14 cellular contexts compared by ENCODE assay signal in the genomic region with DNA sequence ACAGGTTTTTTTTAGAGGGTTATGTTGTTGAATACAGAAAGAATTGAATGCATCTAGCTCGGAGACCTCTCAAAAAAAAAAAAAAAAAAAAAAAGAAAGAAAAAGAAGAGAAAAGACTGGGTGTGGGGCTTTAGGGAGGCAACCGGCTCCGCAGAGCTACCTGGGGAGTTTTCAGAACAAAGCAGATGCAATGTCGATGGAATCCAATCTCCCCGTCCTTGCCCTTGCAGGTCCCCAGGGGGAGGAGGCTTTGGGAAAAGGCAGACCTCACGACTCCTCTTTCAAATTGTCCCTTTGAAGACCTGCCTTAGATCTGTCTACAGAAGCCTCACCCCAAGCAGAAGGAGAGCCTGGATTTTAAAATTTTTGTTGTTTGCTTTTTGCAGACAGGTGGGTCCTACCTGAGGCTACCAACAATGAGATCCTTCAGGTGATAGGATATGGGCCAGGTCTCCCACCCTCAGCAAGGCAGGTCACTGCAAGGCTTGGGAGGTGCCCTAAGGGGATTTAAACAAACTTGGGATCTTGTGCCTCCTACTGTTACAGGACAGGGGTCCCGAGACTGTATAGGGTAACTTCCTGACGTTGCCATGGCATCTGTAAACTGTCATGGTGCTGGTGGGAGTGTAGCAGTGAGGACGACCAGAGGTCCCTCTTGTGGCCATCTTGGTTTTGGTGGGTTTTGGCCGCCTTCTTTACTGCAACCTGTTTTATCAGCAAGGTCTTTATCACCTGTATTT.
DNase-seq lines count a peak whose midpoint lies in the region; ATAC-seq and TF ChIP-seq lines count a peak whose summit lies in the region.
"Had no signal": no experiment of that assay in that cellular context is flagged by ENCODE, and none has a peak within 500 bp of the region (broad histone marks: within the 10 kb centered on the region; RNA-seq: fewer than 3 reads in every experiment).

No MANE protein-coding gene starts in this region.

- in situ Hi-C loops in SK-MEL-5 (cut with HindIII; ENCODE audit: low pct_unique_long_range_greater_than_20kb, low sequenced_read_pairs): no loop called here

- H2BK12ac ChIP-seq in trophoblast cell (ENCODE audit: low read length): no peak overlapping the region

- intact Hi-C loops in activated naive CD4-positive, alpha-beta T cell treated with anti-CD3 and anti-CD28 coated beads for 36 hours (cut with micrococcal nuclease): loop anchor here (2.0 kb wide), 1 partner anchor 138 kb away; no protein-coding TSS in a partner anchor
- intact Hi-C loops in uterus (cut with DNase I; ENCODE audit: low total_unique reads): no loop called here

- H3K9ac ChIP-seq in trophoblast cell (ENCODE audit: low read length): no peak overlapping the region

- H3K4me2 ChIP-seq in trophoblast cell (ENCODE audit: low read length): peak overlapping the region; percentile 65

- no peak overlapping the region for H2AFZ ChIP-seq in trophoblast cell (ENCODE audit: insufficient read depth, low read length, poor library complexity)

- H4K12ac ChIP-seq in trophoblast cell (ENCODE audit: low read depth, low read length): no peak overlapping the region

- H3K27me3 ChIP-seq in trophoblast cell (ENCODE audit: insufficient read depth, low read length) (no peaks in the 10 kb centered on the region), uterus (peaks cover 0 to 2% of the 10 kb centered on the region in 2 donors)
- H3K27me3 ChIP-seq: right atrium auricular region had no signal

- no peak overlapping the region for H3K23ac ChIP-seq in trophoblast cell (ENCODE audit: low read length)

- no peak for TF ChIP-seq CTCF in endothelial cell (IDR thresholded peaks at IDR 0.05; ENCODE audit: unreplicated experiment)
- no peak for TF ChIP-seq CTCF in uterus (IDR thresholded peaks at IDR 0.05)

- DNase-seq in activated naive CD4-positive, alpha-beta T cell treated with anti-CD3 and anti-CD28 coated beads for 36 hours: peak; percentile 22
- no peak for DNase-seq in activated naive CD4-positive, alpha-beta T cell treated with anti-CD3 and anti-CD28 coated beads, Interleukin-2, amount 50 U/mL, for 72 hours (ENCODE audit: low spot score in 2 of 2)
- peak; percentile 13 for DNase-seq in SK-MEL-5 (ENCODE audit: low read depth, low spot score)
- DNase-seq in endothelial cell (ENCODE audit: low spot score): peak; percentile 26
- DNase-seq in trophoblast cell: no peak
- DNase-seq in midbrain (lab: John Stamatoyannopoulos, UW): no peak
- no peak for DNase-seq in uterus
- DNase-seq in SW 1271 (lab: John Stamatoyannopoulos, UW): no peak
- DNase-seq: DMS153; RPMI8226; stimulated activated CD4-positive, alpha-beta T cell treated with anti-CD3 and anti-CD28 coated beads, Interleukin-4, amount 100 ng/mL, for 24 hours; stimulated activated naive CD4-positive, alpha-beta T cell treated with Interleukin-2 at 50 U/mL for 16 hours; T-helper 17 cell had no signal

- no CpG with 5 or more reads among the region's 10 CpGs for WGBS in trophoblast cell (ENCODE audit: extremely low coverage, insufficient coverage, insufficient read length)

- no peaks in the 10 kb centered on the region for H3K36me3 ChIP-seq in trophoblast cell (ENCODE audit: control insufficient read depth in 1 of 2, insufficient read depth in 2 of 2, low read length in 2 of 2)
- no peaks in the 10 kb centered on the region for H3K36me3 ChIP-seq in uterus
- H3K36me3 ChIP-seq: right atrium auricular region had no signal

- no peak for ATAC-seq in activated naive CD4-positive, alpha-beta T cell treated with anti-CD3 and anti-CD28 coated beads, Interleukin-2, amount 50 U/mL, for 72 hours
- ATAC-seq: T-helper 17 cell had no signal

- CTCF ChIA-PET in activated naive CD4-positive, alpha-beta T cell treated with anti-CD3 and anti-CD28 coated beads for 36 hours (lab: Charles Lee): interaction anchor here (0.9 to 1.0 kb wide), 2 partner anchors 23 to 137 kb away, joined by 3 to 5 read pairs; no protein-coding TSS in a partner anchor

- H3K4me3 Mint-ChIP-seq in activated naive CD4-positive, alpha-beta T cell treated with anti-CD3 and anti-CD28 coated beads for 36 hours: no peak overlapping the region
- H3K4me3 Mint-ChIP-seq in endothelial cell (ENCODE audit: unreplicated experiment): no peak overlapping the region
- H3K4me3 Mint-ChIP-seq: T-helper 17 cell had no signal

- no peak overlapping the region for H4K91ac ChIP-seq in trophoblast cell (ENCODE audit: low read depth, low read length)

- H3K4ac ChIP-seq in trophoblast cell (ENCODE audit: low read depth, low read length): no peak overlapping the region

- peaks cover 5% of the 10 kb centered on the region for H3K9me3 Mint-ChIP-seq in activated naive CD4-positive, alpha-beta T cell treated with anti-CD3 and anti-CD28 coated beads for 36 hours
- no peaks in the 10 kb centered on the region for H3K9me3 Mint-ChIP-seq in activated naive CD4-positive, alpha-beta T cell treated with anti-CD3 and anti-CD28 coated beads, Interleukin-2, amount 50 U/mL, for 72 hours
- no peaks in the 10 kb centered on the region for H3K9me3 Mint-ChIP-seq in endothelial cell (ENCODE audit: unreplicated experiment)

- H3K4me3 ChIP-seq in trophoblast cell (ENCODE audit: low read depth, low read length) (no peak overlapping the region), uterus (no peak overlapping the region)
- H3K4me3 ChIP-seq: right atrium auricular region had no signal

- no peak overlapping the region for H4K8ac ChIP-seq in trophoblast cell (ENCODE audit: low read depth, low read length)

- H3K79me2 ChIP-seq in trophoblast cell (ENCODE audit: control insufficient read depth, insufficient read depth, low read length, poor library complexity): no peaks in the 10 kb centered on the region

- H3K14ac ChIP-seq in trophoblast cell (ENCODE audit: low read length): no peak overlapping the region

- no peak overlapping the region for H2BK5ac ChIP-seq in trophoblast cell (ENCODE audit: low read depth, low read length, poor library complexity)

- H3K79me1 ChIP-seq in trophoblast cell (ENCODE audit: low read length): no peaks in the 10 kb centered on the region

- TF ChIP-seq POLR2A in uterus (IDR thresholded peaks at IDR 0.05): no peak

- no peak overlapping the region for H2BK120ac ChIP-seq in trophoblast cell (ENCODE audit: insufficient read depth, low read length, poor library complexity)

- H3K27me3 Mint-ChIP-seq in activated naive CD4-positive, alpha-beta T cell treated with anti-CD3 and anti-CD28 coated beads for 36 hours (ENCODE audit: low read depth): no peaks in the 10 kb centered on the region
- H3K27me3 Mint-ChIP-seq in endothelial cell (ENCODE audit: unreplicated experiment): peaks cover 3% of the 10 kb centered on the region
- H3K27me3 Mint-ChIP-seq: T-helper 17 cell had no signal

- H3K4me1 Mint-ChIP-seq in activated naive CD4-positive, alpha-beta T cell treated with anti-CD3 and anti-CD28 coated beads for 36 hours (ENCODE audit: low read depth): no peaks in the 10 kb centered on the region
- peaks cover 7% of the 10 kb centered on the region for H3K4me1 Mint-ChIP-seq in endothelial cell (ENCODE audit: unreplicated experiment)
- H3K4me1 Mint-ChIP-seq: T-helper 17 cell had no signal

- no peaks in the 10 kb centered on the region for H3K36me3 Mint-ChIP-seq in activated naive CD4-positive, alpha-beta T cell treated with anti-CD3 and anti-CD28 coated beads for 36 hours (ENCODE audit: low read depth)
- H3K36me3 Mint-ChIP-seq in activated naive CD4-positive, alpha-beta T cell treated with anti-CD3 and anti-CD28 coated beads, Interleukin-2, amount 50 U/mL, for 72 hours: no peaks in the 10 kb centered on the region
- H3K36me3 Mint-ChIP-seq in endothelial cell (ENCODE audit: low read depth, unreplicated experiment): no peaks in the 10 kb centered on the region

- H3K27ac Mint-ChIP-seq in activated naive CD4-positive, alpha-beta T cell treated with anti-CD3 and anti-CD28 coated beads for 36 hours: no peak overlapping the region
- H3K27ac Mint-ChIP-seq in activated naive CD4-positive, alpha-beta T cell treated with anti-CD3 and anti-CD28 coated beads, Interleukin-2, amount 50 U/mL, for 72 hours: no peak overlapping the region
- H3K27ac Mint-ChIP-seq in endothelial cell (ENCODE audit: unreplicated experiment): peak overlapping the region; percentile 75
- H3K27ac Mint-ChIP-seq: T-helper 17 cell had no signal

- no peak overlapping the region for H2AK5ac ChIP-seq in trophoblast cell (ENCODE audit: low read length)

- H3K4me1 ChIP-seq in trophoblast cell (ENCODE audit: control insufficient read depth in 1 of 2, insufficient read depth in 2 of 2, low read length in 2 of 2) (peaks cover 0 to 7% of the 10 kb centered on the region in 2 experiments), uterus (no peaks in the 10 kb centered on the region)
- H3K4me1 ChIP-seq: right atrium auricular region had no signal

- H3K27ac ChIP-seq in trophoblast cell (ENCODE audit: low read depth, low read length) (no peak overlapping the region), uterus (no peak overlapping the region)
- H3K27ac ChIP-seq: right atrium auricular region had no signal

- H3K9me3 ChIP-seq in trophoblast cell (ENCODE audit: insufficient read depth, low read depth, low read length) (no peaks in the 10 kb centered on the region), uterus (no peaks in the 10 kb centered on the region)
- H3K9me3 ChIP-seq: right atrium auricular region had no signal

- H3K18ac ChIP-seq in trophoblast cell (ENCODE audit: low read length): no peak overlapping the region

Comparison
In these comparisons a context has a peak if more than half of its experiments do, and no peak if none do; other contexts are left out.
1. DNase-seq: peak in activated naive CD4-positive, alpha-beta T cell treated with anti-CD3 and anti-CD28 coated beads for 36 hours (single experiment), SK-MEL-5 (single experiment) and endothelial cell (single experiment); none in activated naive CD4-positive, alpha-beta T cell treated with anti-CD3 and anti-CD28 coated beads, Interleukin-2, amount 50 U/mL, for 72 hours (0 of 2), trophoblast cell (0 of 2), midbrain (single experiment), uterus (0 of 2) and SW 1271 (0 of 2).